11 cellular contexts compared by ENCODE assay signal in the genomic region with DNA sequence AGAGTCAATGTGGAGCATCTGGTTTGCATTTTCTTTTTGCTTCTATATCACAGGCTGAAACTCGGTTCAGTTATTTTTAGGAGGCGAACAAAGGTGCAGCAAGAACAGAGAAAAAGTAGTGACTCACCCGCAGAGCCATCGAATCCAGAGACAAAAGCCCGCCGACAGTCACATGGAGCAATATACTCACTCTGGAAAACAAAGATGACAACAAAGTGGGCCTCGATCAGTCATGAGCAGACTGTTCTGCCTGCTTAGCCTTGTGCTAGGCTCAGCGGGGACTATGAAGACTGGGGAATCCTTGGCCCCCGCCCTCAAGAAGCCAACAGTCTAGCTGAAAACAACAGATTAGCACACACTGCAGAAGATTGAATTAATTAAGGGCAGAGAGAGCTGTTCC. TPM values are rescaled to one million over a fixed set of nuclear protein-coding genes. Genes with fewer than 3 reads are reported as not detected.
DNase-seq lines count a peak whose midpoint lies in the region; ATAC-seq and TF ChIP-seq lines count a peak whose summit lies in the region.
"Had no signal": no experiment of that assay in that cellular context is flagged by ENCODE, and none has a peak within 500 bp of the region (broad histone marks: within the 10 kb centered on the region; RNA-seq: fewer than 3 reads in every experiment).

No MANE protein-coding gene starts in this region.

- no peak overlapping the region for H2AFZ ChIP-seq in mammary epithelial cell (ENCODE audit: low read depth, low read length)

- H3K27ac ChIP-seq in mammary epithelial cell (ENCODE audit: insufficient read depth, low read depth, low read length) (no peak overlapping the region), tibial artery (peak overlapping the region; percentile 84 to 85)
- H3K27ac ChIP-seq: epithelial cell of prostate had no signal

- H4K20me1 ChIP-seq in mammary epithelial cell (ENCODE audit: insufficient read depth, low read length): no peaks in the 10 kb centered on the region

- no peaks in the 10 kb centered on the region for H3K9me3 Mint-ChIP-seq in MCF 10A (ENCODE audit: unreplicated experiment)

- WGBS in mammary epithelial cell (ENCODE audit: low coverage, missing lambda C conversion rate): 94% methylated on average over 9 of the region's 9 CpGs

- no peak overlapping the region for H3K4me3 ChIP-seq in mammary epithelial cell (replicated peaks in 1 of 3; ENCODE audit: insufficient read depth in 1 of 3, low read depth in 2 of 3, low read length in 3 of 3)
- no peak overlapping the region for H3K4me3 ChIP-seq in tibial artery

- no peak for ATAC-seq in GM21619 (IDR thresholded peaks at IDR 0.05; ENCODE audit: unreplicated experiment)
- ATAC-seq: PC-3 had no signal

- CTCF ChIA-PET in MCF 10A (lab: Yijun Ruan, JAX) (interaction anchor here (0.5 to 3.6 kb wide), 8 partner anchors 9 to 245 kb away, joined by 3 to 29 read pairs (median 4); no protein-coding TSS in a partner anchor), mammary epithelial cell (lab: Charles Lee; ENCODE audit: low non-redundant PET) (no interaction called here)

- intact Hi-C loops in MCF 10A (cut with micrococcal nuclease) (no loop called here), mammary epithelial cell (cut with micrococcal nuclease) (no loop called here), tibial artery (cut with DNase I; ENCODE audit: low total_unique reads) (no loop called here)

- TF ChIP-seq CTCF in MCF 10A (IDR thresholded peaks at IDR 0.05; ENCODE audit: unreplicated experiment): no peak
- TF ChIP-seq CTCF in mammary epithelial cell (conservative IDR thresholded peaks at IDR 0.05 in 1 of 2, IDR thresholded peaks at IDR 0.05 in 1 of 2; ENCODE audit: extremely low read depth in 1 of 2, insufficient read depth in 1 of 2, low read depth in 1 of 2, low read length in 2 of 2): no peak
- no peak for TF ChIP-seq CTCF in tibial artery (IDR thresholded peaks at IDR 0.05)

- H3K4me2 ChIP-seq in mammary epithelial cell (ENCODE audit: insufficient read depth, low read depth, low read length): no peak overlapping the region

- H3K9ac ChIP-seq in mammary epithelial cell (ENCODE audit: insufficient read depth, low read length): no peak overlapping the region

- peaks cover 23% of the 10 kb centered on the region for H3K4me1 Mint-ChIP-seq in MCF 10A (ENCODE audit: insufficient read depth, unreplicated experiment)

- BruUV-seq in MCF 10A (replicated peaks; lab: Mats Ljungman, UMichigan) (no TSS peak), mammary epithelial cell (replicated peaks; lab: Mats Ljungman, UMichigan) (no TSS peak)

- no peaks in the 10 kb centered on the region for H3K27me3 Mint-ChIP-seq in MCF 10A (ENCODE audit: insufficient read depth, unreplicated experiment)

- no peaks in the 10 kb centered on the region for H3K9me3 ChIP-seq in mammary epithelial cell (replicated peaks; ENCODE audit: insufficient read depth, low read length)
- no peaks in the 10 kb centered on the region for H3K9me3 ChIP-seq in tibial artery

- dilution Hi-C loops in mammary epithelial cell (cut with HindIII; ENCODE audit: low sequenced_read_pairs): no loop called here

- H3K79me2 ChIP-seq in mammary epithelial cell (ENCODE audit: insufficient read depth, low read length): peaks cover 34% of the 10 kb centered on the region

- H3K4me1 ChIP-seq in mammary epithelial cell (ENCODE audit: insufficient read depth, low read length) (peaks cover 68% of the 10 kb centered on the region), tibial artery (peaks cover 0 to 86% (median 66%) of the 10 kb centered on the region in 4 donors)

- no peak overlapping the region for H3K4me3 Mint-ChIP-seq in MCF 10A (ENCODE audit: unreplicated experiment)

- H3K36me3 ChIP-seq in mammary epithelial cell (ENCODE audit: insufficient read depth, low read length) (peaks cover 7% of the 10 kb centered on the region), tibial artery (peaks cover 3 to 12% (median 9%) of the 10 kb centered on the region in 3 donors)

- H3K36me3 Mint-ChIP-seq in MCF 10A (ENCODE audit: insufficient read depth, unreplicated experiment): peaks cover 53% of the 10 kb centered on the region

- in situ Hi-C loops in mammary epithelial cell (cut with MboI; ENCODE audit: low sequenced_read_pairs in 2 of 2): loop anchor here (25.0 kb wide), 1 partner anchor 369 kb away; no protein-coding TSS in a partner anchor

- peak overlapping the region; percentile 16 for H3K27ac Mint-ChIP-seq in MCF 10A (ENCODE audit: low read depth, unreplicated experiment)

- DNase-seq in MCF 10A (ENCODE audit: unreplicated experiment) (peak; percentile 83), mammary epithelial cell (no peak), astrocyte of the hippocampus (ENCODE audit: low read depth, low spot score) (peak; percentile 83), iris pigment epithelial cell (ENCODE audit: low read depth) (peak; percentile 61), tibial artery (no peak), NCI-H2107 (lab: John Stamatoyannopoulos, UW) (no peak), kidney glomerular epithelial cell (lab: John Stamatoyannopoulos, UW) (no peak)
- DNase-seq: AML-193, PC-3 had no signal

- H3K27me3 ChIP-seq in mammary epithelial cell (ENCODE audit: insufficient read depth, low read length): no peaks in the 10 kb centered on the region
- no peaks in the 10 kb centered on the region for H3K27me3 ChIP-seq in tibial artery

- POLR2A ChIA-PET in MCF 10A (lab: Yijun Ruan, JAX): interaction anchor here (0.9 to 11.3 kb wide), 10 partner anchors 9 to 320 kb away, joined by 3 to 122 read pairs (median 8); partner anchors contain the start of genes ADD3 and XPNPEP1

RNA-seq across cellular contexts. Expression of gene XPNPEP1, which starts 30.4 kb away (rescaled TPM):
- total RNA-seq in MCF 10A (2022) (51.6 and 52.1 TPM in 2 replicates), mammary epithelial cell (100 to 1,000 TPM in 1 of 2 donors, 10 to 100 TPM in 1; 68.6 to 127 TPM)
- polyA plus RNA-seq in mammary epithelial cell: 152 TPM
- polyA minus RNA-seq in mammary epithelial cell: 213 TPM

Comparison
In these comparisons a context has a peak if more than half of its experiments do, and no peak if none do; other contexts are left out.
1. DNase-seq: peak in MCF 10A (single experiment), astrocyte of the hippocampus (single experiment) and iris pigment epithelial cell (single experiment); none in mammary epithelial cell (single experiment), tibial artery (0 of 2), NCI-H2107 (single experiment) and kidney glomerular epithelial cell (single experiment).